8 cellular contexts compared by ENCODE assay signal in the genomic region with DNA sequence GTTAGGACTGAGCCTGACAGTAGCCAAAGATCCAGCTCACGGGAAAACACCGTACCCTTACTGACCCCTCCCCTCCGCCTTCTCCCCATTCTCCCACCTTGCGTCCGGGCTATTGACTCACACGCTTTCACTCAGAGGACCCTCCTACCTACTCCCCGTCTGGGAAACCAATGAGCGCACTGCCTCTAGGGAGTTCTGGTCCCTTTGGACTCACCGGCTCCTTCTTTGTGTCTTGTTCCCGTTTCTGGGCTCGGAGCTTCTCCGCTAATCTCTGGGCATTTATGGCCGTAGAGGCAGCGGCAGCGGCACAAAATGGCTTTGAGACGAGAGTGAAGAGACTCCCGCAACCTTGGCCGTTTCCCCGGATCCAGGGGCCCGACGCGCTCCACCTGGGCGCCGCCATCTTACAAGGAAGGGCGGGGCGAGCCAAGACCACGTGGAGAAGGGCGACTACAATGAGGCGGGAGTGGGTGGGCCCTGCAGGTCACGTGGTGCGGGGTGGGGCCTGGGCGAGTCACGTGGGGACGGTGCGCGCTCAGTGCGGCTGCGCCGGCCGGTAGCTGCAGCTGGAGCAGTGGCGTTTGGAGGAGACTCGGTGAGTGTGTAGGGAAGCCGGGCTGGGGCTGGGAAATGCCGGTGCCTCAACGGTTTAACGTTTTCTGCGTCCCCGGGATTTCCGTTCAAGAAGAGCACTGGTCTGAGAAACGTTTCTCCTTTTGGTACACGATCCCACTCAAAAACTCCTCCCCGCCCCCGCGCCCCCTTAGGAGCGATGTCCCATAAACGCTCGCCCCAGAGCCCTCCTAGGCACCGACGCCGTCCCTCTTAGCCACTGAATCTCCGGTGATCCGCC. TPM values are rescaled to one million over a fixed set of nuclear protein-coding genes. Genes with fewer than 3 reads are reported as not detected.
DNase-seq lines count a peak whose midpoint lies in the region; ATAC-seq, FAIRE-seq and TF ChIP-seq lines count a peak whose summit lies in the region.

TSS of gene FAM118B (plus strand) at position 547 of the 853 bp plus-strand sequence. CDS start 23,220 bp downstream, outside the sequence.
A gene with protein sequence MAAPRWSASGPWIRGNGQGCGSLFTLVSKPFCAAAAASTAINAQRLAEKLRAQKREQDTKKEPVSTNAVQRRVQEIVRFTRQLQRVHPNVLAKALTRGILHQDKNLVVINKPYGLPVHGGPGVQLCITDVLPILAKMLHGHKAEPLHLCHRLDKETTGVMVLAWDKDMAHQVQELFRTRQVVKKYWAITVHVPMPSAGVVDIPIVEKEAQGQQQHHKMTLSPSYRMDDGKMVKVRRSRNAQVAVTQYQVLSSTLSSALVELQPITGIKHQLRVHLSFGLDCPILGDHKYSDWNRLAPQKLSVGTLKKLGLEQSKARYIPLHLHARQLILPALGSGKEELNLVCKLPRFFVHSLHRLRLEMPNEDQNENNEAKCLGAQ (minus strand): TSS at position 415 of the 853 bp plus-strand sequence. CDS start 12 bp downstream, at position 403.

- TF ChIP-seq CTCF in GM12875 (IDR thresholded peaks at IDR 0.05; ENCODE audit: borderline replicate concordance, insufficient read depth, low read depth, low read length) (no peak), SU-DHL-6 (IDR thresholded peaks at IDR 0.05; ENCODE audit: insufficient read depth, low read length, poor library complexity, severe bottlenecking) (no peak), pancreas (IDR thresholded peaks at IDR 0.05) (no peak), thyroid gland (IDR thresholded peaks at IDR 0.05) (no peak)

- H3K9ac ChIP-seq in SU-DHL-6 (ENCODE audit: low read length), result peak within 1 kb of the TSS; percentile 74

- POLR2A ChIA-PET in activated naive CD8-positive, alpha-beta T cell treated with anti-CD3 and anti-CD28 coated beads, Interleukin-2, amount 10 ng/mL, durations not matched to agents 7 days and 5 days (lab: Charles Lee), result interaction anchor here (0.6 to 2.1 kb wide), 5 partner anchors 15 to 324 kb away, joined by 3 to 13 read pairs (median 4); partner anchors contain the start of genes FOXRED1, HYLS1 and SRPRA

- H3K9me3 Mint-ChIP-seq in activated naive CD8-positive, alpha-beta T cell treated with anti-CD3 and anti-CD28 coated beads, Interleukin-2, amount 10 ng/mL, durations not matched to agents 7 days and 5 days, result no peaks in the 10 kb centered on the region

- H4K20me1 ChIP-seq in SU-DHL-6 (ENCODE audit: low read depth, low read length), result no peaks in the 10 kb centered on the region

- TF ChIP-seq POLR2A in thyroid gland (IDR thresholded peaks at IDR 0.05), result peak in 1 of 2 donors; percentile 85

- peaks cover 14% of the 10 kb centered on the region for H3K36me3 Mint-ChIP-seq in activated naive CD8-positive, alpha-beta T cell treated with anti-CD3 and anti-CD28 coated beads, Interleukin-2, amount 10 ng/mL, durations not matched to agents 7 days and 5 days

- H3K9me3 ChIP-seq in SU-DHL-6 (ENCODE audit: insufficient read depth, low read length) (no peaks in the 10 kb centered on the region), pancreas (no peaks in the 10 kb centered on the region), thyroid gland (no peaks in the 10 kb centered on the region)

- no peak for FAIRE-seq in pancreas (lab: Jason Lieb, UNC)

- H3K36me3 ChIP-seq in SU-DHL-6 (ENCODE audit: low read length) (no peaks in the 10 kb centered on the region), pancreas (peaks cover 0 to 6% (median 0%) of the 10 kb centered on the region in 3 donors), thyroid gland (no peaks in the 10 kb centered on the region)

- DNase-seq in NCI-H1417 (lab: John Stamatoyannopoulos, UW), result peak; percentile 96 to 99 (median 97)
- peak; percentile 99 for DNase-seq in activated naive CD8-positive, alpha-beta T cell treated with anti-CD3 and anti-CD28 coated beads, Interleukin-2, amount 10 ng/mL, durations not matched to agents 7 days and 5 days
- peak; percentile 100 for DNase-seq in Right ventricle myocardium inferior (ENCODE audit: missing footprints)
- DNase-seq in pancreas, result peak; percentile 97 to 99 (median 98)
- peak; percentile 98 to 99 for DNase-seq in thyroid gland

- peak within 1 kb of the TSS; percentile 83 for H2AFZ ChIP-seq in SU-DHL-6 (ENCODE audit: low read depth, low read length, severe bottlenecking)

- peak; percentile 92 for ATAC-seq in HG02763 (IDR thresholded peaks at IDR 0.05; ENCODE audit: unreplicated experiment)
- ATAC-seq in activated naive CD8-positive, alpha-beta T cell treated with anti-CD3 and anti-CD28 coated beads, Interleukin-2, amount 10 ng/mL, durations not matched to agents 7 days and 5 days (ENCODE audit: low read depth), result peak; percentile 97
- ATAC-seq in Right ventricle myocardium inferior, result peak; percentile 99
- ATAC-seq in pancreas, result peak; percentile 97 to 100 (median 99)

- no peaks in the 10 kb centered on the region for H3K27me3 Mint-ChIP-seq in activated naive CD8-positive, alpha-beta T cell treated with anti-CD3 and anti-CD28 coated beads, Interleukin-2, amount 10 ng/mL, durations not matched to agents 7 days and 5 days

- peak within 1 kb of the TSS; percentile 83 for H3K4me2 ChIP-seq in SU-DHL-6 (ENCODE audit: low read depth, low read length, poor library complexity, severe bottlenecking)

- peak within 1 kb of the TSS; percentile 99 for H3K4me3 Mint-ChIP-seq in activated naive CD8-positive, alpha-beta T cell treated with anti-CD3 and anti-CD28 coated beads, Interleukin-2, amount 10 ng/mL, durations not matched to agents 7 days and 5 days

- intact Hi-C loops in Right ventricle myocardium inferior (cut with DNase I) (loop anchor here (2.0 to 5.0 kb wide), 2 partner anchors 57 to 149 kb away; partner anchors contain the start of genes CDON, FOXRED1 and SRPRA), pancreas (cut with DNase I) (no loop called here), thyroid gland (cut with DNase I) (loop anchor here (5.0 kb wide), 1 partner anchor 56 kb away; the partner anchor contains the start of genes FOXRED1 and SRPRA)

- H3K4me3 ChIP-seq in GM12875 (ENCODE audit: low read depth, low read length) (peak within 1 kb of the TSS; percentile 62), SU-DHL-6 (ENCODE audit: insufficient read depth, low read length, poor library complexity, severe bottlenecking) (peak within 1 kb of the TSS; percentile 82), pancreas (peak within 1 kb of the TSS; percentile 75 to 89 (median 82)), thyroid gland (replicated peaks in 1 of 3) (peak within 1 kb of the TSS; percentile 60 to 91 (median 76))

- H3K4me1 Mint-ChIP-seq in activated naive CD8-positive, alpha-beta T cell treated with anti-CD3 and anti-CD28 coated beads, Interleukin-2, amount 10 ng/mL, durations not matched to agents 7 days and 5 days, result peaks cover 28% of the 10 kb centered on the region

- H3K4me1 ChIP-seq in pancreas (peaks cover 0 to 21% (median 9%) of the 10 kb centered on the region in 3 donors), thyroid gland (peaks cover 17 to 25% of the 10 kb centered on the region in 2 donors)

- no peaks in the 10 kb centered on the region for H3K9me2 ChIP-seq in SU-DHL-6 (replicated peaks; ENCODE audit: insufficient read depth, low read length)

- peaks cover 21% of the 10 kb centered on the region for H3K79me2 ChIP-seq in SU-DHL-6 (ENCODE audit: insufficient read depth, low read length)

- no peaks in the 10 kb centered on the region for H3F3A ChIP-seq in SU-DHL-6 (ENCODE audit: insufficient read depth)

- no peaks in the 10 kb centered on the region for H3K27me3 ChIP-seq in SU-DHL-6 (ENCODE audit: low read length)
- H3K27me3 ChIP-seq in pancreas, result no peaks in the 10 kb centered on the region
- H3K27me3 ChIP-seq in thyroid gland, result no peaks in the 10 kb centered on the region

- H3K27ac Mint-ChIP-seq in activated naive CD8-positive, alpha-beta T cell treated with anti-CD3 and anti-CD28 coated beads, Interleukin-2, amount 10 ng/mL, durations not matched to agents 7 days and 5 days, result peak within 1 kb of the TSS; percentile 95

- 0% methylated on average over 59 to 62 of the region's 62 CpGs for WGBS in pancreas, 2 donors
- 0% methylated on average over 40 to 52 of the region's 62 CpGs for WGBS in thyroid gland, 2 donors

- H3K27ac ChIP-seq in SU-DHL-6 (ENCODE audit: low read depth, low read length), result no peak within 1 kb of the TSS
- peak within 1 kb of the TSS in 3 of 4 donors; percentile 6 to 48 (median 36) for H3K27ac ChIP-seq in pancreas
- peak within 1 kb of the TSS in 1 of 3 donors; percentile 36 for H3K27ac ChIP-seq in thyroid gland

RNA-seq across cellular contexts. Expression of gene FAM118B, which starts in this region (rescaled TPM):
- 10 to 100 TPM; 10.1 to 12.2 TPM for total RNA-seq in activated naive CD8-positive, alpha-beta T cell treated with anti-CD3 and anti-CD28 coated beads, Interleukin-2, amount 10 ng/mL, durations not matched to agents 7 days and 5 days
- total RNA-seq in Right ventricle myocardium inferior, result 25.6 TPM
- total RNA-seq in pancreas, result 1 to 10 TPM; 2.5 to 9.0 (median 3.7) TPM
- 1 to 10 TPM; 2.5 to 4.3 TPM for polyA plus RNA-seq in pancreas
- 10 to 100 TPM; 21.7 to 25.0 (median 23.3) TPM for total RNA-seq in thyroid gland

RNA-seq across cellular contexts. Expression of the second gene that starts in this region (rescaled TPM):
- total RNA-seq in activated naive CD8-positive, alpha-beta T cell treated with anti-CD3 and anti-CD28 coated beads, Interleukin-2, amount 10 ng/mL, durations not matched to agents 7 days and 5 days, result 10 to 100 TPM; 31.6 to 33.8 TPM
- total RNA-seq in Right ventricle myocardium inferior (40.0 TPM), pancreas (10 to 100 TPM; 16.0 to 31.4 (median 22.6) TPM), thyroid gland (10 to 100 TPM; 10.5 to 17.6 (median 14.6) TPM)
- 10 to 100 TPM; 14.5 to 18.6 TPM for polyA plus RNA-seq in pancreas

Comparison
In these comparisons a context has a peak if more than half of its experiments do, and no peak if none do; other contexts are left out.
1. intact Hi-C loops: an anchor here in Right ventricle myocardium inferior (2.0 to 5.0 kb wide) and thyroid gland (5.0 kb wide); none called in pancreas.